In genomic region chr9:98361645-98362044, GRCh38 we compare ENCODE assay signal across 15 cellular contexts.
DNase-seq lines count a peak whose midpoint lies in the region; TF ChIP-seq lines count a peak whose summit lies in the region.
"Had no signal": no experiment of that assay in that cellular context is flagged by ENCODE, and none has a peak within 500 bp of the region (broad histone marks: within the 10 kb centered on the region; RNA-seq: fewer than 3 reads in every experiment).

No MANE protein-coding gene starts in this region.

- peaks cover 6% of the 10 kb centered on the region for H3K27me3 Mint-ChIP-seq in glutamatergic neuron (ENCODE audit: unreplicated experiment)

- no peak for TF ChIP-seq CTCF in glutamatergic neuron (IDR thresholded peaks at IDR 0.05; ENCODE audit: partially characterized antibody, unreplicated experiment)
- no peak for TF ChIP-seq CTCF in stomach (IDR thresholded peaks at IDR 0.05)

- H3K4me1 ChIP-seq in stomach, result no peaks in the 10 kb centered on the region
- H3K4me1 ChIP-seq: Caco-2, HAP-1 had no signal

- no peak overlapping the region for H3K4me3 ChIP-seq in stomach
- H3K4me3 ChIP-seq: HAP-1 had no signal

- peak overlapping the region; percentile 46 for H3K27ac Mint-ChIP-seq in glutamatergic neuron (ENCODE audit: unreplicated experiment)
- H3K27ac Mint-ChIP-seq: CD8-positive, alpha-beta T cell had no signal

- intact Hi-C loops in cardiac septum (cut with DNase I), result no loop called here
- intact Hi-C loops in stomach (cut with DNase I; ENCODE audit: low total_unique reads), result no loop called here

- no peak for TF ChIP-seq POLR2A in stomach (IDR thresholded peaks at IDR 0.05)

- no peaks in the 10 kb centered on the region for H3K36me3 ChIP-seq in stomach
- H3K36me3 ChIP-seq: HAP-1 had no signal

- peaks cover 39% of the 10 kb centered on the region for H3K36me3 Mint-ChIP-seq in glutamatergic neuron (ENCODE audit: unreplicated experiment)

- DNase-seq in D341Med (ENCODE audit: low spot score) (peak; percentile 8), HEK293T (ENCODE audit: extremely low spot score) (peak; percentile 3), glutamatergic neuron (no peak), cardiac septum (ENCODE audit: low spot score) (no peak), NCI-H1694 (lab: John Stamatoyannopoulos, UW) (no peak), stomach (no peak)
- DNase-seq: C1 segment of cervical spinal cord; Caco-2; CD8-positive, alpha-beta T cell; DMS 273 treated with DMSO at 0.1 percent for 48 hours; DMS79; EL; GDM1; GOT3 had no signal

- POLR2A ChIA-PET in HEK293T (lab: Yijun Ruan, JAX), result no interaction called here

- no peak overlapping the region for H3K27ac ChIP-seq in stomach

- CTCF ChIA-PET in HEK293T (lab: Yijun Ruan, JAX), result no interaction called here

- peaks cover 0 to 5% (median 0%) of the 10 kb centered on the region in 3 donors for H3K27me3 ChIP-seq in stomach

- TF ChIP-seq EP300 in stomach (IDR thresholded peaks at IDR 0.05), result no peak

- peaks cover 6 to 23% (median 16%) of the 10 kb centered on the region in 4 donors for H3K9me3 ChIP-seq in stomach

- H3K4me1 Mint-ChIP-seq in glutamatergic neuron (ENCODE audit: low read depth, unreplicated experiment), result peaks cover 22% of the 10 kb centered on the region

- WGBS in stomach, 5 donors, result 51 to 66% (median 60%) methylated on average over 3 of the region's 3 CpGs

- peaks cover 5% of the 10 kb centered on the region for H3K9me3 Mint-ChIP-seq in glutamatergic neuron (ENCODE audit: unreplicated experiment)

- no peak overlapping the region for H3K4me3 Mint-ChIP-seq in glutamatergic neuron (ENCODE audit: unreplicated experiment)
- H3K4me3 Mint-ChIP-seq: CD8-positive, alpha-beta T cell had no signal

TF ChIP-seq in HEK293T, 16 proteins besides CTCF, POLR2A, EP300 and RAD21:
- no peak for TF ChIP-seq TARDBP (IDR thresholded peaks at IDR 0.05)
- TF ChIP-seq ELF4 (IDR thresholded peaks at IDR 0.05), result no peak
- TF ChIP-seq FOXM1 (IDR thresholded peaks at IDR 0.05; ENCODE audit: borderline replicate concordance), result no peak
- TF ChIP-seq HDGF (IDR thresholded peaks at IDR 0.05; ENCODE audit: borderline replicate concordance), result no peak
- no peak for TF ChIP-seq NFRKB (IDR thresholded peaks at IDR 0.05)
- no peak for TF ChIP-seq LEF1 (IDR thresholded peaks at IDR 0.05; ENCODE audit: borderline replicate concordance)
- no peak for TF ChIP-seq ARNT (IDR thresholded peaks at IDR 0.05)
- no peak for TF ChIP-seq FOXA1 (IDR thresholded peaks at IDR 0.05)
- no peak for TF ChIP-seq L3MBTL2 (conservative IDR thresholded peaks at IDR 0.05)
- TF ChIP-seq ZNF384 (IDR thresholded peaks at IDR 0.05), result no peak
- no peak for TF ChIP-seq FOXK2 (IDR thresholded peaks at IDR 0.05)
- TF ChIP-seq CTBP1 (IDR thresholded peaks at IDR 0.05; ENCODE audit: borderline replicate concordance), result no peak
- TF ChIP-seq SP1 (IDR thresholded peaks at IDR 0.05), result no peak
- TF ChIP-seq PKNOX1 (IDR thresholded peaks at IDR 0.05), result no peak

Comparison
In these comparisons a context has a peak if more than half of its experiments do, and no peak if none do; other contexts are left out.
1. DNase-seq: peak in D341Med (single experiment) and HEK293T (single experiment); none in glutamatergic neuron (single experiment), cardiac septum (single experiment), NCI-H1694 (single experiment) and stomach (single experiment).